1 cellular context compared by ENCODE assay signal in genomic region chr17:79987187-79987889, GRCh38.
TF ChIP-seq lines count a peak whose summit lies in the region.

No MANE protein-coding gene starts in this region.

TF ChIP-seq in K562, 482 proteins besides CTCF, POLR2A, EP300 and RAD21 (continued from another document):
- peak; percentile 65 for TF ChIP-seq ATF3 (IDR thresholded peaks at IDR 0.05)
- TF ChIP-seq ATF3 (CRISPR knock-in tag; conservative IDR thresholded peaks at IDR 0.05): no peak
- no peak for TF ChIP-seq ZNF212 (CRISPR knock-in tag; IDR thresholded peaks at IDR 0.05)
- TF ChIP-seq NR0B1 (IDR thresholded peaks at IDR 0.05; ENCODE audit: partially characterized antibody): no peak
- TF ChIP-seq COPS2 (conservative IDR thresholded peaks at IDR 0.05): no peak
- no peak for TF ChIP-seq ZKSCAN1 (IDR thresholded peaks at IDR 0.05; ENCODE audit: low read depth, low read length)
- TF ChIP-seq ZNF121 (CRISPR knock-in tag; conservative IDR thresholded peaks at IDR 0.05): peak; percentile 72
TF ChIP-seq in K562: peak in this region for 3.
